In genomic region chr15:82832601-82833209, GRCh38 we compare ENCODE assay signal across 9 cellular contexts. TPM values are rescaled to one million over a fixed set of nuclear protein-coding genes. Genes with fewer than 3 reads are reported as not detected.
A peak's percentile ranks its signal among the peaks of the same experiment; 100 is the strongest.
DNase-seq lines count a peak whose midpoint lies in the region; ATAC-seq and TF ChIP-seq lines count a peak whose summit lies in the region.
"Had no signal": no experiment of that assay in that cellular context is flagged by ENCODE, and none has a peak within 500 bp of the region (broad histone marks: within the 10 kb centered on the region; RNA-seq: fewer than 3 reads in every experiment).

No MANE protein-coding gene starts in this region.

- peak; percentile 87 for DNase-seq in EL
- peak; percentile 49 for DNase-seq in HK-2 (ENCODE audit: unreplicated experiment)
- DNase-seq in activated CD4-positive, alpha-beta memory T cell treated with anti-CD3 and anti-CD28 coated beads, Interleukin-2, amount 10 ng/mL, durations not matched to agents 7 days and 5 days: peak; percentile 46
- DNase-seq in hepatic stellate cell (ENCODE audit: low spot score): peak; percentile 85
- DNase-seq in KG1 (lab: John Stamatoyannopoulos, UW): no peak

- no peak overlapping the region for H3K4me3 Mint-ChIP-seq in activated CD4-positive, alpha-beta memory T cell treated with anti-CD3 and anti-CD28 coated beads, Interleukin-2, amount 10 ng/mL, durations not matched to agents 7 days and 5 days

- CTCF ChIA-PET in activated CD4-positive, alpha-beta memory T cell treated with anti-CD3 and anti-CD28 coated beads, Interleukin-2, amount 10 ng/mL, durations not matched to agents 7 days and 5 days (lab: Charles Lee): interaction anchor here (0.6 to 2.6 kb wide), 9 partner anchors 9 to 178 kb away, joined by 3 to 17 read pairs (median 4); partner anchors contain the start of gene C15orf40

- H3K36me3 Mint-ChIP-seq in activated CD4-positive, alpha-beta memory T cell treated with anti-CD3 and anti-CD28 coated beads, Interleukin-2, amount 10 ng/mL, durations not matched to agents 7 days and 5 days (ENCODE audit: low read depth): peaks cover 92% of the 10 kb centered on the region

- H3K36me3 ChIP-seq in thymus (ENCODE audit: control insufficient read depth, insufficient read depth): peaks cover 72% of the 10 kb centered on the region
- H3K36me3 ChIP-seq in gastroesophageal sphincter: peaks cover 5 to 100% of the 10 kb centered on the region in 2 donors

- H3K9me3 Mint-ChIP-seq in activated CD4-positive, alpha-beta memory T cell treated with anti-CD3 and anti-CD28 coated beads, Interleukin-2, amount 10 ng/mL, durations not matched to agents 7 days and 5 days: no peaks in the 10 kb centered on the region

- no peaks in the 10 kb centered on the region for H3K27me3 Mint-ChIP-seq in activated CD4-positive, alpha-beta memory T cell treated with anti-CD3 and anti-CD28 coated beads, Interleukin-2, amount 10 ng/mL, durations not matched to agents 7 days and 5 days

- WGBS in thymus: 28% methylated on average over 8 of the region's 8 CpGs
- WGBS in gastroesophageal sphincter (ENCODE audit: low coverage in 1 of 2), 2 donors: 36 to 42% methylated on average over 6 to 8 of the region's 8 CpGs

- POLR2A ChIA-PET in activated CD4-positive, alpha-beta memory T cell treated with anti-CD3 and anti-CD28 coated beads, Interleukin-2, amount 10 ng/mL, durations not matched to agents 7 days and 5 days (lab: Charles Lee): interaction anchor here (1.0 to 1.9 kb wide), 9 partner anchors 10 to 293 kb away, joined by 3 to 35 read pairs (median 4); partner anchors contain the start of genes RAMAC, RPS17 and WHAMM

- TF ChIP-seq CTCF in gastroesophageal sphincter (IDR thresholded peaks at IDR 0.05): no peak

- no peak for TF ChIP-seq POLR2A in gastroesophageal sphincter (IDR thresholded peaks at IDR 0.05)

- H3K27me3 ChIP-seq in thymus (ENCODE audit: control insufficient read depth, insufficient read depth) (no peaks in the 10 kb centered on the region), gastroesophageal sphincter (no peaks in the 10 kb centered on the region)

- H3K4me1 ChIP-seq in thymus (ENCODE audit: control insufficient read depth, insufficient read depth, low read length): no peaks in the 10 kb centered on the region
- peaks cover 0 to 8% (median 0%) of the 10 kb centered on the region in 3 donors for H3K4me1 ChIP-seq in gastroesophageal sphincter

- H3K4me1 Mint-ChIP-seq in activated CD4-positive, alpha-beta memory T cell treated with anti-CD3 and anti-CD28 coated beads, Interleukin-2, amount 10 ng/mL, durations not matched to agents 7 days and 5 days: peaks cover 44% of the 10 kb centered on the region

- ATAC-seq in GM21447 (IDR thresholded peaks at IDR 0.05; ENCODE audit: unreplicated experiment) (peak; percentile 90), gastroesophageal sphincter (no peak)

- H3K27ac Mint-ChIP-seq in activated CD4-positive, alpha-beta memory T cell treated with anti-CD3 and anti-CD28 coated beads, Interleukin-2, amount 10 ng/mL, durations not matched to agents 7 days and 5 days: peak overlapping the region; percentile 71

- H3K27ac ChIP-seq in thymus (ENCODE audit: low read depth) (peak overlapping the region; percentile 3), gastroesophageal sphincter (no peak overlapping the region)

- no peak for TF ChIP-seq EP300 in gastroesophageal sphincter (IDR thresholded peaks at IDR 0.05)

- H3K9me3 ChIP-seq in thymus (ENCODE audit: control insufficient read depth): no peaks in the 10 kb centered on the region
- no peaks in the 10 kb centered on the region for H3K9me3 ChIP-seq in gastroesophageal sphincter

- H3K4me3 ChIP-seq in thymus (ENCODE audit: low read length) (no peak overlapping the region), gastroesophageal sphincter (no peak overlapping the region)

RNA-seq across cellular contexts. Expression of gene WHAMM, which starts 23.3 kb away (rescaled TPM):
- 10 to 100 TPM; 11.1 to 13.7 TPM for total RNA-seq in activated CD4-positive, alpha-beta memory T cell treated with anti-CD3 and anti-CD28 coated beads, Interleukin-2, amount 10 ng/mL, durations not matched to agents 7 days and 5 days
- 7.8 TPM for polyA plus RNA-seq in thymus
- 10 to 100 TPM in 3 of 4 donors, 1 to 10 TPM in 1; 9.2 to 16.0 (median 11.5) TPM for total RNA-seq in gastroesophageal sphincter

RNA-seq across cellular contexts. Expression of gene FSD2, which starts 26.8 kb away (rescaled TPM):
- total RNA-seq in activated CD4-positive, alpha-beta memory T cell treated with anti-CD3 and anti-CD28 coated beads, Interleukin-2, amount 10 ng/mL, durations not matched to agents 7 days and 5 days: not detected
- 0.05 TPM for polyA plus RNA-seq in thymus
- not detected for total RNA-seq in gastroesophageal sphincter
- total RNA-seq: T-helper 1 cell treated with Interleukin-12 subunit alpha and Interleukin-12 subunit beta and Interleukin-4 antibody, amounts not matched to agents 30 ng/mL and 1 ng/mL, for 36 hours had no signal
